ENCODE assay signal across 11 cellular contexts in the genomic region with DNA sequence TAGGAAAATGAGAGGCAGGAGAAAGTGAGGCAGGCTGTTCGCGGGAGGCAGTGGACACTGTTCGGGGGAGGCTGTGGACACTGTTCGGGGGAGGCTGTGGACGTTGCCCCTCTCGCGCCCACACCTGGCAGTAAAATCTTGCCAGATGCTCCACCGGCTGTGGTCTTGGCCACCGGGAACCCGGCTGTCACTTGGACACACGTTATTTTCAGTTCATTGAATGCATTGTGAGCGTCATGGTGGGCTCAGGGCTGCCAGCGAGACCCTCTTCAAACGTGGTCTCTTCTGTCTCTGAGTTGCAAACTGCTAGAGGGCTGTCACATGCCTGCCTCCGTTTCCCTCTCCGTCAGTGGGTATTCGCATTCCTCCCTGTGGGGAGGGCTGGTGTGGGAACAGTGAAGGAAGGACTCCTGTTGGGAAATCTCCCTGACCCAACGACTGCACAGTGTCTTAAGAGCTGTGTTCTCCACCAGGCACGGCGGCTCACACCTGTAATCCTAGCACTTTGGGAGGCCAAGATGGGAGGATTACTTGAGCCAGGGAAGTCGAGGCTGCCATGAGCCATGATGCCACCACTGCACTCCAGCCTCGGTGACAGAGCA. TPM values are rescaled to one million over a fixed set of nuclear protein-coding genes. Genes with fewer than 3 reads are reported as not detected.
DNase-seq lines count a peak whose midpoint lies in the region; ATAC-seq, FAIRE-seq and TF ChIP-seq lines count a peak whose summit lies in the region.
"Had no signal": no experiment of that assay in that cellular context is flagged by ENCODE, and none has a peak within 500 bp of the region (broad histone marks: within the 10 kb centered on the region; RNA-seq: fewer than 3 reads in every experiment).

No MANE protein-coding gene starts in this region.

- no peaks in the 10 kb centered on the region for H3K9me3 ChIP-seq in heart right ventricle
- no peaks in the 10 kb centered on the region for H3K9me3 ChIP-seq in breast epithelium
- no peaks in the 10 kb centered on the region for H3K9me3 ChIP-seq in mucosa of rectum (ENCODE audit: control insufficient read depth in 2 of 2, low read length in 2 of 2)

- peak; percentile 56 for FAIRE-seq in urothelium cell line (lab: Jason Lieb, UNC)
- FAIRE-seq: islet of Langerhans had no signal

- no peak for TF ChIP-seq CTCF in heart right ventricle (IDR thresholded peaks at IDR 0.05)
- TF ChIP-seq CTCF in breast epithelium (IDR thresholded peaks at IDR 0.05), result no peak
- TF ChIP-seq CTCF in foreskin keratinocyte (conservative IDR thresholded peaks at IDR 0.05), result no peak

- H3K4me3 ChIP-seq in heart right ventricle (peak overlapping the region in 8 of 10 donors; percentile 50 to 70 (median 62)), breast epithelium (peak overlapping the region; percentile 55 to 88 (median 76)), mucosa of rectum (ENCODE audit: low read length in 2 of 2) (peak overlapping the region; percentile 73 to 74)

- ATAC-seq in heart right ventricle (no peak), left ventricle myocardium superior (no peak), foreskin keratinocyte (no peak)

- H3K27ac ChIP-seq in heart right ventricle, result no peak overlapping the region
- no peak overlapping the region for H3K27ac ChIP-seq in breast epithelium
- H3K27ac ChIP-seq in mucosa of rectum (ENCODE audit: low read depth in 2 of 2, low read length in 2 of 2), result peak overlapping the region in 1 of 2 donors; percentile 77
- no peak overlapping the region for H3K27ac ChIP-seq in foreskin keratinocyte

- peak overlapping the region; percentile 52 to 73 for H3K9ac ChIP-seq in mucosa of rectum (ENCODE audit: low read depth in 1 of 2, low read length in 2 of 2)

- H3K36me3 ChIP-seq in heart right ventricle (no peaks in the 10 kb centered on the region), breast epithelium (no peaks in the 10 kb centered on the region), mucosa of rectum (ENCODE audit: control insufficient read depth in 2 of 2, insufficient read depth in 2 of 2, low read length in 2 of 2) (no peaks in the 10 kb centered on the region)

- DNase-seq in heart right ventricle, result no peak
- no peak for DNase-seq in left ventricle myocardium superior
- DNase-seq in breast epithelium (ENCODE audit: low spot score in 2 of 2), result no peak
- no peak for DNase-seq in urothelium cell line (ENCODE audit: low spot score)
- DNase-seq in GDM1 (lab: John Stamatoyannopoulos, UW), result no peak
- no peak for DNase-seq in foreskin keratinocyte
- DNase-seq in KG1 (lab: John Stamatoyannopoulos, UW), result no peak
- DNase-seq: NCI-H2081 treated with DMSO at 0.1 percent for 48 hours; stimulated activated naive CD4-positive, alpha-beta T cell treated with Interleukin-2 at 50 U/mL for 16 hours had no signal

- intact Hi-C loops in heart right ventricle (cut with DNase I) (no loop called here), left ventricle myocardium superior (cut with micrococcal nuclease) (no loop called here), breast epithelium (cut with DNase I; ENCODE audit: low total_unique reads) (no loop called here)

- no peak for TF ChIP-seq POLR2A in breast epithelium (IDR thresholded peaks at IDR 0.05)

- H3K4me1 ChIP-seq in heart right ventricle, result peaks cover 8 to 30% (median 15%) of the 10 kb centered on the region in 9 donors
- peaks cover 3 to 9% of the 10 kb centered on the region in 2 donors for H3K4me1 ChIP-seq in breast epithelium
- H3K4me1 ChIP-seq in mucosa of rectum (ENCODE audit: control insufficient read depth in 2 of 2, insufficient read depth in 2 of 2, low read length in 2 of 2), result peaks cover 14% of the 10 kb centered on the region in 2 donors
- H3K4me1 ChIP-seq in foreskin keratinocyte, result peaks cover 6% of the 10 kb centered on the region

- WGBS in heart right ventricle, 2 donors, result 50 to 51% methylated on average over 22 of the region's 22 CpGs

- H3K27me3 ChIP-seq in heart right ventricle (peaks cover 0 to 36% (median 18%) of the 10 kb centered on the region in 7 donors), breast epithelium (no peaks in the 10 kb centered on the region), mucosa of rectum (ENCODE audit: control insufficient read depth in 2 of 2, insufficient read depth in 2 of 2, low read length in 2 of 2) (no peaks in the 10 kb centered on the region), foreskin keratinocyte (no peaks in the 10 kb centered on the region)

RNA-seq across cellular contexts. Expression of a gene that starts 1.4 kb away (rescaled TPM):
- total RNA-seq in heart right ventricle, result 1 to 10 TPM in 9 of 10 donors, under 1 TPM in 1; 0.96 to 4.8 (median 2.9) TPM
- polyA plus RNA-seq in heart right ventricle, result 1 to 10 TPM; 2.8 to 3.4 TPM
- total RNA-seq in left ventricle myocardium superior, result 2.9 TPM
- 10 to 100 TPM; 23.7 to 39.5 (median 29.5) TPM for total RNA-seq in breast epithelium
- 12.2 and 13.8 TPM in 2 replicates for total RNA-seq in foreskin keratinocyte
- 18.4 and 18.5 TPM in 2 replicates for polyA plus RNA-seq in foreskin keratinocyte

RNA-seq across cellular contexts. Expression of a gene that starts 49.0 kb away (rescaled TPM):
- total RNA-seq in heart right ventricle (under 1 TPM in 5 of 10 donors, not detected in 5; 0.30 to 0.53 (median 0.40) TPM), left ventricle myocardium superior (not detected), breast epithelium (10 to 100 TPM in 2 of 3 donors, 1 to 10 TPM in 1; 9.8 to 39.4 (median 32.4) TPM), foreskin keratinocyte (15.8 and 16.5 TPM in 2 replicates)
- polyA plus RNA-seq in heart right ventricle (under 1 TPM; 0.17 to 0.22 TPM), foreskin keratinocyte (14.8 and 16.2 TPM in 2 replicates)

Comparison
In these comparisons a context has a peak if more than half of its experiments do, and no peak if none do; other contexts are left out.
1. RNA of a gene that starts 49.0 kb away (total RNA-seq): 9.8 to 39.4 TPM in breast epithelium and 15.8 to 16.5 TPM in foreskin keratinocyte; 0.30 to 0.53 TPM in heart right ventricle and not detected in left ventricle myocardium superior (single experiment); every median in the first group is over 4 times any median in the second.
2. Peak in every context shown above with its lines, with median percentiles within 50 percentile points of each other: H3K4me3 ChIP-seq.